Comparison of ENCODE assay signal across 19 cellular contexts in genomic region chr20:58838174-58838573, GRCh38. TPM values are rescaled to one million over a fixed set of nuclear protein-coding genes. Genes with fewer than 3 reads are reported as not detected.
DNase-seq lines count a peak whose midpoint lies in the region; ATAC-seq, FAIRE-seq and TF ChIP-seq lines count a peak whose summit lies in the region.
"Had no signal": no experiment of that assay in that cellular context is flagged by ENCODE, and none has a peak within 500 bp of the region (broad histone marks: within the 10 kb centered on the region; RNA-seq: fewer than 3 reads in every experiment).

No MANE protein-coding gene starts in this region.

- peaks cover 7% of the 10 kb centered on the region for H3K23me2 ChIP-seq in H9 (ENCODE audit: insufficient read length, low read depth, low read length, poor library complexity, severe bottlenecking)

- H3K23ac ChIP-seq in H9 (ENCODE audit: insufficient read length, low read depth, low read length), result no peak overlapping the region

- no peaks in the 10 kb centered on the region; the same call in 1 of the 2 replicates for H3K4me1 ChIP-seq in H9 (ENCODE audit: insufficient read depth, low read length)
- H3K4me1 ChIP-seq in OCI-LY7 (ENCODE audit: insufficient read depth, low read length, poor library complexity, severe bottlenecking), result no peaks in the 10 kb centered on the region
- peaks cover 3% of the 10 kb centered on the region for H3K4me1 ChIP-seq in astrocyte (ENCODE audit: insufficient read depth, low read length)
- no peaks in the 10 kb centered on the region for H3K4me1 ChIP-seq in foreskin keratinocyte
- H3K4me1 ChIP-seq: Caco-2, SJCRH30 had no signal

- no peak overlapping the region for H3K4me3 ChIP-seq in OCI-LY7 (ENCODE audit: low read depth, low read length, poor library complexity, severe bottlenecking)
- no peak overlapping the region for H3K4me3 ChIP-seq in astrocyte (ENCODE audit: insufficient read depth, low read depth, low read length)
- H3K4me3 ChIP-seq: SJCRH30 had no signal

- peaks cover 44 to 69% (median 62%) of the 10 kb centered on the region in 3 experiments for H3K36me3 Mint-ChIP-seq in H9 (ENCODE audit: insufficient read depth in 1 of 3, low read depth in 3 of 3)
- peaks cover 11% of the 10 kb centered on the region for H3K36me3 Mint-ChIP-seq in astrocyte (ENCODE audit: low read depth, unreplicated experiment)
- peaks cover 12% of the 10 kb centered on the region for H3K36me3 Mint-ChIP-seq in activated CD4-positive, alpha-beta memory T cell treated with anti-CD3 and anti-CD28 coated beads, Interleukin-2, amount 10 ng/mL, durations not matched to agents 7 days and 5 days (ENCODE audit: low read depth)

- peak overlapping the region in 1 of 3 experiments; percentile 44; a peak in 1 of 7 replicates for H3K27ac Mint-ChIP-seq in H9
- H3K27ac Mint-ChIP-seq in astrocyte (ENCODE audit: unreplicated experiment), result no peak overlapping the region
- no peak overlapping the region for H3K27ac Mint-ChIP-seq in activated CD4-positive, alpha-beta memory T cell treated with anti-CD3 and anti-CD28 coated beads, Interleukin-2, amount 10 ng/mL, durations not matched to agents 7 days and 5 days

- H3K27me3 Mint-ChIP-seq in H9 (ENCODE audit: low read depth) (peaks cover 41% of the 10 kb centered on the region), astrocyte (ENCODE audit: low read depth, unreplicated experiment) (peaks cover 26% of the 10 kb centered on the region)
- H3K27me3 Mint-ChIP-seq in activated CD4-positive, alpha-beta memory T cell treated with anti-CD3 and anti-CD28 coated beads, Interleukin-2, amount 10 ng/mL, durations not matched to agents 7 days and 5 days, result peaks cover 69% of the 10 kb centered on the region

- no peak overlapping the region for H3K4me2 ChIP-seq in H9 (ENCODE audit: insufficient read depth, insufficient read length, low read length)
- no peak overlapping the region for H3K4me2 ChIP-seq in OCI-LY7 (ENCODE audit: low read length)
- H3K4me2 ChIP-seq in astrocyte (ENCODE audit: low read length), result no peak overlapping the region

- ATAC-seq in foreskin keratinocyte (no peak), GM18520 (IDR thresholded peaks at IDR 0.05; ENCODE audit: unreplicated experiment) (no peak), left lobe of liver (no peak)

- H3T11ph ChIP-seq in H9 (ENCODE audit: low read length), result no peak overlapping the region

- no peak for FAIRE-seq in astrocyte (lab: Jason Lieb, UNC)

- H2BK20ac ChIP-seq in H9 (ENCODE audit: low read depth, low read length, poor library complexity, severe bottlenecking), result no peak overlapping the region

- no peak overlapping the region for H2BK120ac ChIP-seq in H9 (ENCODE audit: low read depth, low read length, poor library complexity, severe bottlenecking)

- H3K9ac ChIP-seq in H9 (ENCODE audit: extremely low read depth, insufficient read length, low read length) (no peak overlapping the region), astrocyte (ENCODE audit: low read length) (no peak overlapping the region)

- H3K36me3 ChIP-seq in OCI-LY7 (ENCODE audit: insufficient read depth, low read length), result peaks cover 18% of the 10 kb centered on the region; the same call in 1 of the 2 replicates
- H3K36me3 ChIP-seq in astrocyte (ENCODE audit: insufficient read depth, low read length), result no peaks in the 10 kb centered on the region
- H3K36me3 ChIP-seq: SJCRH30 had no signal

- no peak overlapping the region for H4K91ac ChIP-seq in H9 (ENCODE audit: insufficient read length, low read depth, low read length)

- H3K9me3 Mint-ChIP-seq in H9, result no peaks in the 10 kb centered on the region; a peak in 2 of 5 replicates
- peaks cover 2% of the 10 kb centered on the region for H3K9me3 Mint-ChIP-seq in astrocyte (ENCODE audit: unreplicated experiment)
- no peaks in the 10 kb centered on the region for H3K9me3 Mint-ChIP-seq in activated CD4-positive, alpha-beta memory T cell treated with anti-CD3 and anti-CD28 coated beads, Interleukin-2, amount 10 ng/mL, durations not matched to agents 7 days and 5 days

- H3K4me1 Mint-ChIP-seq in H9 (peaks cover 25 to 39% of the 10 kb centered on the region in 2 experiments), astrocyte (ENCODE audit: low read depth, unreplicated experiment) (peaks cover 19% of the 10 kb centered on the region)
- peaks cover 16% of the 10 kb centered on the region for H3K4me1 Mint-ChIP-seq in activated CD4-positive, alpha-beta memory T cell treated with anti-CD3 and anti-CD28 coated beads, Interleukin-2, amount 10 ng/mL, durations not matched to agents 7 days and 5 days

- DNase-seq in H9, result no peak
- no peak for DNase-seq in OCI-LY7 (ENCODE audit: low spot score)
- DNase-seq in astrocyte (ENCODE audit: low read depth), result no peak
- no peak for DNase-seq in foreskin keratinocyte
- no peak for DNase-seq in activated CD4-positive, alpha-beta memory T cell treated with anti-CD3 and anti-CD28 coated beads, Interleukin-2, amount 10 ng/mL, durations not matched to agents 7 days and 5 days
- no peak for DNase-seq in left lobe of liver (ENCODE audit: low spot score)
- DNase-seq: ACHN, AML-193, Caco-2, GOT3, MM.1S, NCI-H1105 treated with DMSO at 0.1 percent for 48 hours, NCI-H1694 treated with DMSO at 0.1 percent for 48 hours, NCI-H446 treated with DMSO at 0.1 percent for 48 hours, OCI-M1, SJCRH30 had no signal

- H3K27ac ChIP-seq in H9 (ENCODE audit: insufficient read length, low read depth, low read length), result no peak overlapping the region
- no peak overlapping the region for H3K27ac ChIP-seq in OCI-LY7 (ENCODE audit: low read depth, low read length, poor library complexity, severe bottlenecking)
- H3K27ac ChIP-seq in astrocyte (ENCODE audit: low read depth, low read length), result no peak overlapping the region
- H3K27ac ChIP-seq in foreskin keratinocyte, result no peak overlapping the region
- H3K27ac ChIP-seq: RWPE1, SJCRH30 had no signal

- H2BK5ac ChIP-seq in H9 (ENCODE audit: insufficient read length, low read length), result no peak overlapping the region

- TF ChIP-seq CTCF in H9 (conservative IDR thresholded peaks at IDR 0.05) (peak; percentile 37; the same call in 1 of the 3 replicates), OCI-LY7 (conservative IDR thresholded peaks at IDR 0.05; ENCODE audit: low read length) (0 out of 2 replicates have a peak, but pooled peaks have one; percentile 13), astrocyte (IDR thresholded peaks at IDR 0.05; ENCODE audit: insufficient read depth, low read depth, low read length) (no peak), foreskin keratinocyte (conservative IDR thresholded peaks at IDR 0.05) (peak; percentile 10)

- H3K9me2 ChIP-seq in OCI-LY7 (ENCODE audit: insufficient read depth, low read length), result no peaks in the 10 kb centered on the region

- H2AFZ ChIP-seq in H9 (ENCODE audit: low read length), result no peak overlapping the region
- H2AFZ ChIP-seq in OCI-LY7 (ENCODE audit: low read length), result no peak overlapping the region
- H2AFZ ChIP-seq in astrocyte (ENCODE audit: low read depth, low read length), result no peak overlapping the region

- H2BK15ac ChIP-seq in H9 (ENCODE audit: low read depth, low read length), result no peak overlapping the region

- no peak overlapping the region for H2AK5ac ChIP-seq in H9 (ENCODE audit: insufficient read length, low read length)

- no peak overlapping the region; a peak in 1 of 5 replicates for H3K4me3 Mint-ChIP-seq in H9
- H3K4me3 Mint-ChIP-seq in astrocyte (ENCODE audit: unreplicated experiment), result peak overlapping the region; percentile 40
- H3K4me3 Mint-ChIP-seq in activated CD4-positive, alpha-beta memory T cell treated with anti-CD3 and anti-CD28 coated beads, Interleukin-2, amount 10 ng/mL, durations not matched to agents 7 days and 5 days, result no peak overlapping the region

- H3K14ac ChIP-seq in H9 (ENCODE audit: insufficient read depth, low read length), result no peak overlapping the region

- H3K18ac ChIP-seq in H9 (ENCODE audit: insufficient read length, low read depth, low read length), result no peak overlapping the region

- H3K79me2 ChIP-seq in H9 (ENCODE audit: insufficient read depth, low read length), result peaks cover 57% of the 10 kb centered on the region; the same call in 1 of the 2 replicates
- no peaks in the 10 kb centered on the region for H3K79me2 ChIP-seq in OCI-LY7 (ENCODE audit: insufficient read depth, low read depth, low read length)
- H3K79me2 ChIP-seq in astrocyte (ENCODE audit: insufficient read depth, low read length), result peaks cover 2% of the 10 kb centered on the region

- no peak overlapping the region for H4K5ac ChIP-seq in H9 (ENCODE audit: insufficient read length, low read depth, low read length)

- peaks cover 8% of the 10 kb centered on the region for H3K79me1 ChIP-seq in H9 (ENCODE audit: insufficient read depth, low read depth, low read length, poor library complexity, severe bottlenecking)

- POLR2A ChIA-PET in OCI-LY7 (lab: Charles Lee), result no interaction called here
- POLR2A ChIA-PET in activated CD4-positive, alpha-beta memory T cell treated with anti-CD3 and anti-CD28 coated beads, Interleukin-2, amount 10 ng/mL, durations not matched to agents 7 days and 5 days (lab: Charles Lee), result no interaction called here

- intact Hi-C loops in OCI-LY7 (cut with micrococcal nuclease; ENCODE audit: unreplicated experiment), result loop anchor here (5.0 kb wide), 1 partner anchor 601 kb away; no protein-coding TSS in a partner anchor

- no TSS peak for BruUV-seq in OCI-LY7 (replicated peaks; lab: Mats Ljungman, UMichigan)

- no CpG with 5 or more reads among the region's 4 CpGs for WGBS in H9 (ENCODE audit: extremely low coverage, insufficient read length, low lambda C conversion rate)

- no peak overlapping the region for H2BK12ac ChIP-seq in H9 (ENCODE audit: insufficient read length, low read depth, low read length)

- H4K20me1 ChIP-seq in H9 (ENCODE audit: control insufficient read depth, insufficient read depth, insufficient read length), result peaks cover 2% of the 10 kb centered on the region
- H4K20me1 ChIP-seq in OCI-LY7 (ENCODE audit: insufficient read depth, low read length), result no peaks in the 10 kb centered on the region
- H4K20me1 ChIP-seq in astrocyte (ENCODE audit: insufficient read depth, low read length), result peaks cover 16% of the 10 kb centered on the region

- H3K27me3 ChIP-seq in H9 (ENCODE audit: insufficient read depth, low read length) (peaks cover 17% of the 10 kb centered on the region; the same call in 1 of the 2 replicates), astrocyte (ENCODE audit: insufficient read depth, low read length) (peaks cover 37% of the 10 kb centered on the region), foreskin keratinocyte (peaks cover 71% of the 10 kb centered on the region)
- H3K27me3 ChIP-seq: SJCRH30 had no signal

- H3K9me3 ChIP-seq in H9 (ENCODE audit: control insufficient read depth, low read depth, low read length) (no peaks in the 10 kb centered on the region), OCI-LY7 (ENCODE audit: low read length) (no peaks in the 10 kb centered on the region), astrocyte (ENCODE audit: insufficient read depth, low read depth, low read length) (no peaks in the 10 kb centered on the region)
- H3K9me3 ChIP-seq: Caco-2, SJCRH30 had no signal

- H4K8ac ChIP-seq in H9 (replicated peaks; ENCODE audit: insufficient read length, low read depth, low read length), result no peak overlapping the region

- CTCF ChIA-PET in OCI-LY7 (lab: Charles Lee; ENCODE audit: unreplicated experiment), result no interaction called here
- CTCF ChIA-PET in activated CD4-positive, alpha-beta memory T cell treated with anti-CD3 and anti-CD28 coated beads, Interleukin-2, amount 10 ng/mL, durations not matched to agents 7 days and 5 days (lab: Charles Lee), result interaction anchor here (1.0 to 1.5 kb wide), 3 partner anchors 186 to 191 kb away, joined by 3 to 5 read pairs (median 5); partner anchors contain the start of gene STX16

- H3K56ac ChIP-seq in H9 (ENCODE audit: insufficient read length, low read depth, low read length), result no peak overlapping the region

- H3K4ac ChIP-seq in H9 (ENCODE audit: low read depth, low read length), result no peak overlapping the region

RNA-seq across cellular contexts. Expression of gene GNAS-AS1, which starts 12.5 kb away (rescaled TPM):
- 8.6 and 11.3 TPM in 2 replicates for total RNA-seq in H9 (2021)
- total RNA-seq in OCI-LY7 (2014; rRNA removed; shearing (Covaris generic)), result 6.5 and 7.7 TPM in 2 replicates
- 11.6 and 11.7 TPM in 2 replicates for total RNA-seq in OCI-LY7 (2022)
- total RNA-seq in astrocyte, result 2.8 and 3.8 TPM in 2 replicates
- total RNA-seq in foreskin keratinocyte, result 0.27 and 0.63 TPM in 2 replicates
- 0.16 and 0.39 TPM in 2 replicates for polyA plus RNA-seq in foreskin keratinocyte
- total RNA-seq in activated CD4-positive, alpha-beta memory T cell treated with anti-CD3 and anti-CD28 coated beads, Interleukin-2, amount 10 ng/mL, durations not matched to agents 7 days and 5 days, result 1 to 10 TPM in 1 of 2 experiments, under 1 TPM in 1; 0.65 to 1.0 TPM
- total RNA-seq in left lobe of liver, result 0.35 TPM
- total RNA-seq: G401, SJCRH30 had no signal

RNA-seq across cellular contexts. Expression of gene GNAS, which starts 14.3 kb away (rescaled TPM):
- total RNA-seq in H9 (2021), result 918 and 920 TPM in 2 replicates
- 546 and 638 TPM in 2 replicates for total RNA-seq in OCI-LY7 (2014; rRNA removed; shearing (Covaris generic))
- 913 and 950 TPM in 2 replicates for total RNA-seq in OCI-LY7 (2022)
- 1,937 and 2,003 TPM in 2 replicates for total RNA-seq in astrocyte
- 697 and 702 TPM in 2 replicates for total RNA-seq in foreskin keratinocyte
- polyA plus RNA-seq in foreskin keratinocyte, result 862 and 881 TPM in 2 replicates
- total RNA-seq in activated CD4-positive, alpha-beta memory T cell treated with anti-CD3 and anti-CD28 coated beads, Interleukin-2, amount 10 ng/mL, durations not matched to agents 7 days and 5 days, result 100 to 1,000 TPM; 790 to 809 TPM
- total RNA-seq in left lobe of liver, result 305 TPM
